In genomic region chr1:153488731-153489130, GRCh38 we compare ENCODE assay signal across 19 cellular contexts. TPM values are rescaled to one million over a fixed set of nuclear protein-coding genes. Genes with fewer than 3 reads are reported as not detected.
A peak's percentile ranks its signal among the peaks of the same experiment; 100 is the strongest.
DNase-seq lines count a peak whose midpoint lies in the region; ATAC-seq and TF ChIP-seq lines count a peak whose summit lies in the region.
"Had no signal": no experiment of that assay in that cellular context is flagged by ENCODE, and none has a peak within 500 bp of the region (broad histone marks: within the 10 kb centered on the region; RNA-seq: fewer than 3 reads in every experiment).

No MANE protein-coding gene starts in this region.

- H3K9me3 ChIP-seq in vagina: no peaks in the 10 kb centered on the region
- no peaks in the 10 kb centered on the region for H3K9me3 ChIP-seq in BE2C
- H3K9me3 ChIP-seq: lower lobe of right lung had no signal

- no peak for TF ChIP-seq POLR2A in vagina (IDR thresholded peaks at IDR 0.05)

- H3K9me3 Mint-ChIP-seq in activated naive CD4-positive, alpha-beta T cell treated with anti-CD3 and anti-CD28 coated beads, Interleukin-2, amount 50 U/mL, for 72 hours: no peaks in the 10 kb centered on the region
- H3K9me3 Mint-ChIP-seq: activated naive CD4-positive, alpha-beta T cell treated with anti-CD3 and anti-CD28 coated beads for 36 hours had no signal

- H3K36me3 ChIP-seq in vagina: no peaks in the 10 kb centered on the region
- no peaks in the 10 kb centered on the region for H3K36me3 ChIP-seq in BE2C
- no peaks in the 10 kb centered on the region for H3K36me3 ChIP-seq in brain microvascular endothelial cell (replicated peaks)
- H3K36me3 ChIP-seq: lower lobe of right lung had no signal

- H3K36me3 Mint-ChIP-seq in activated naive CD4-positive, alpha-beta T cell treated with anti-CD3 and anti-CD28 coated beads, Interleukin-2, amount 50 U/mL, for 72 hours: no peaks in the 10 kb centered on the region
- H3K36me3 Mint-ChIP-seq: IgD-negative memory B cell had no signal

- peak overlapping the region; percentile 96 for H3K27ac ChIP-seq in vagina
- no peak overlapping the region for H3K27ac ChIP-seq in brain microvascular endothelial cell
- H3K27ac ChIP-seq: lower lobe of right lung had no signal

- no peak overlapping the region for H3K4me3 ChIP-seq in vagina
- H3K4me3 ChIP-seq in BE2C (ENCODE audit: low read depth, low read length): no peak overlapping the region
- no peak overlapping the region for H3K4me3 ChIP-seq in brain microvascular endothelial cell (ENCODE audit: low read depth, low read length)
- H3K4me3 ChIP-seq: lower lobe of right lung, skin epidermis had no signal

- peak; percentile 8 for ATAC-seq in Right ventricle myocardium superior (ENCODE audit: poor library complexity)
- no peak for ATAC-seq in activated naive CD4-positive, alpha-beta T cell treated with anti-CD3 and anti-CD28 coated beads, Interleukin-2, amount 50 U/mL, for 72 hours
- ATAC-seq: lower lobe of right lung had no signal

- in situ Hi-C loops in brain microvascular endothelial cell (cut with HindIII; ENCODE audit: low pct_ligation_motif_present, low sequenced_read_pairs): loop anchor here (25.0 kb wide), 1 partner anchor 126 kb away; the partner anchor contains the start of gene S100A9

- no peak overlapping the region for H3K27ac Mint-ChIP-seq in activated naive CD4-positive, alpha-beta T cell treated with anti-CD3 and anti-CD28 coated beads, Interleukin-2, amount 50 U/mL, for 72 hours
- H3K27ac Mint-ChIP-seq: activated naive CD4-positive, alpha-beta T cell treated with anti-CD3 and anti-CD28 coated beads for 36 hours; IgD-negative memory B cell had no signal

- no peak for TF ChIP-seq CTCF in vagina (IDR thresholded peaks at IDR 0.05)
- no peak for TF ChIP-seq CTCF in BE2C (IDR thresholded peaks at IDR 0.05; ENCODE audit: low read depth, low read length)
- no peak for TF ChIP-seq CTCF in brain microvascular endothelial cell (IDR thresholded peaks at IDR 0.05; ENCODE audit: low read depth, low read length, missing control alignments)

- H3K27me3 ChIP-seq in vagina: no peaks in the 10 kb centered on the region
- H3K27me3 ChIP-seq in BE2C: no peaks in the 10 kb centered on the region
- no peaks in the 10 kb centered on the region for H3K27me3 ChIP-seq in brain microvascular endothelial cell (replicated peaks)

- DNase-seq in Right ventricle myocardium superior: no peak
- DNase-seq in cardiac septum (ENCODE audit: low spot score): no peak
- DNase-seq in astrocyte of the hippocampus (ENCODE audit: low read depth, low spot score): peak; percentile 76
- DNase-seq in islet precursor cell: peak; percentile 35
- DNase-seq in vagina (ENCODE audit: extremely low spot score in 2 of 2): no peak
- no peak for DNase-seq in BE2C
- DNase-seq in brain microvascular endothelial cell: no peak
- DNase-seq in activated naive CD4-positive, alpha-beta T cell treated with anti-CD3 and anti-CD28 coated beads, Interleukin-2, amount 50 U/mL, for 72 hours (ENCODE audit: low spot score in 2 of 2): no peak
- DNase-seq: ACHN; activated naive CD4-positive, alpha-beta T cell treated with anti-CD3 and anti-CD28 coated beads for 36 hours; lower lobe of right lung; NCI-H1436; stimulated activated naive CD4-positive, alpha-beta T cell had no signal

- H3K4me1 ChIP-seq in vagina: peaks cover 50% of the 10 kb centered on the region
- peaks cover 12% of the 10 kb centered on the region for H3K4me1 ChIP-seq in BE2C

- intact Hi-C loops in Right ventricle myocardium superior (cut with DNase I) (no loop called here), cardiac septum (cut with DNase I) (no loop called here), vagina (cut with DNase I) (no loop called here)

RNA-seq across cellular contexts. Expression of gene S100A7, which starts 28.3 kb away (rescaled TPM):
- total RNA-seq in Right ventricle myocardium superior (not detected), cardiac septum (not detected), vagina (36.6 TPM)
- not detected for polyA plus RNA-seq in BE2C (2012; ENCODE audit: insufficient read depth, insufficient read length, low read depth)
- total RNA-seq in activated naive CD4-positive, alpha-beta T cell treated with anti-CD3 and anti-CD28 coated beads, Interleukin-2, amount 50 U/mL, for 72 hours: not detected
- total RNA-seq: activated naive CD4-positive, alpha-beta T cell treated with anti-CD3 and anti-CD28 coated beads for 36 hours; cerebellum; H4; lower lobe of right lung; NCI-H460 had no signal
- polyA plus RNA-seq: IgD-negative memory B cell, neural cell had no signal

RNA-seq across cellular contexts. Expression of gene S100A6, which starts 47.1 kb away (rescaled TPM):
- total RNA-seq in Right ventricle myocardium superior (260 TPM), cardiac septum (418 TPM), vagina (562 TPM)
- polyA plus RNA-seq in BE2C (2012; ENCODE audit: insufficient read depth, insufficient read length, low read depth): 998 TPM
- 100 to 1,000 TPM; 260 to 445 TPM for total RNA-seq in activated naive CD4-positive, alpha-beta T cell treated with anti-CD3 and anti-CD28 coated beads, Interleukin-2, amount 50 U/mL, for 72 hours
- polyA plus RNA-seq: neural cell had no signal

RNA-seq across cellular contexts. Expression of gene S100A5, which starts 52.0 kb away (rescaled TPM):
- not detected for total RNA-seq in Right ventricle myocardium superior
- not detected for total RNA-seq in cardiac septum
- not detected for total RNA-seq in vagina
- not detected for polyA plus RNA-seq in BE2C (2012; ENCODE audit: insufficient read depth, insufficient read length, low read depth)
- total RNA-seq in activated naive CD4-positive, alpha-beta T cell treated with anti-CD3 and anti-CD28 coated beads, Interleukin-2, amount 50 U/mL, for 72 hours: 1 to 10 TPM; 2.0 to 3.9 TPM
- total RNA-seq: cerebellum, H4, lower lobe of right lung had no signal
- polyA plus RNA-seq: neural cell had no signal

RNA-seq across cellular contexts. Expression of gene S100A4, which starts 56.9 kb away (rescaled TPM):
- 130 TPM for total RNA-seq in Right ventricle myocardium superior
- 107 TPM for total RNA-seq in cardiac septum
- total RNA-seq in vagina: 375 TPM
- polyA plus RNA-seq in BE2C (2012; ENCODE audit: insufficient read depth, insufficient read length, low read depth): 109 TPM
- 100 to 1,000 TPM; 186 to 368 TPM for total RNA-seq in activated naive CD4-positive, alpha-beta T cell treated with anti-CD3 and anti-CD28 coated beads, Interleukin-2, amount 50 U/mL, for 72 hours
- polyA plus RNA-seq: neural cell had no signal

Comparison
In these comparisons a context has a peak if more than half of its experiments do, and no peak if none do; other contexts are left out.
1. DNase-seq: peak in astrocyte of the hippocampus (single experiment) and islet precursor cell (single experiment); none in Right ventricle myocardium superior (single experiment), cardiac septum (single experiment), vagina (0 of 2), BE2C (single experiment), brain microvascular endothelial cell (single experiment) and activated naive CD4-positive, alpha-beta T cell treated with anti-CD3 and anti-CD28 coated beads, Interleukin-2, amount 50 U/mL, for 72 hours (0 of 2).
2. RNA of gene S100A7, which starts 28.3 kb away (total RNA-seq): 36.6 TPM in vagina (single experiment); not detected in Right ventricle myocardium superior (single experiment), not detected in cardiac septum (single experiment) and not detected in activated naive CD4-positive, alpha-beta T cell treated with anti-CD3 and anti-CD28 coated beads, Interleukin-2, amount 50 U/mL, for 72 hours; every median in the first group is over 10 times any median in the second.